ENCODE assay signal across 25 cellular contexts in genomic region chr10:79044846-79045245, GRCh38. TPM values are rescaled to one million over a fixed set of nuclear protein-coding genes. Genes with fewer than 3 reads are reported as not detected.
A peak's percentile ranks its signal among the peaks of the same experiment; 100 is the strongest.
DNase-seq lines count a peak whose midpoint lies in the region; ATAC-seq and TF ChIP-seq lines count a peak whose summit lies in the region.
"Had no signal": no experiment of that assay in that cellular context is flagged by ENCODE, and none has a peak within 500 bp of the region (broad histone marks: within the 10 kb centered on the region; RNA-seq: fewer than 3 reads in every experiment).

No MANE protein-coding gene starts in this region.

- H3K27ac Mint-ChIP-seq in chondrocyte (ENCODE audit: unreplicated experiment): no peak overlapping the region
- H3K27ac Mint-ChIP-seq: activated naive CD4-positive, alpha-beta T cell treated with anti-CD3 and anti-CD28 coated beads, Interleukin-2, amount 10 ng/mL, durations not matched to agents 7 days and 5 days; natural killer cell treated with Interleukin-12 subunit alpha and Interleukin-12 subunit beta and Interleukin-15 and Interleukin-18, amount 100 ng/mL, for 72 hours had no signal

- H3K9me3 Mint-ChIP-seq in chondrocyte (ENCODE audit: low read depth): peaks cover 4% of the 10 kb centered on the region
- H3K9me3 Mint-ChIP-seq: activated naive CD4-positive, alpha-beta T cell treated with anti-CD3 and anti-CD28 coated beads, Interleukin-2, amount 10 ng/mL, durations not matched to agents 7 days and 5 days; CD8-positive, alpha-beta memory T cell; natural killer cell treated with Interleukin-12 subunit alpha and Interleukin-12 subunit beta and Interleukin-15 and Interleukin-18, amount 100 ng/mL, for 72 hours had no signal

- H3K4me3 Mint-ChIP-seq in chondrocyte (ENCODE audit: unreplicated experiment): no peak overlapping the region
- H3K4me3 Mint-ChIP-seq: activated naive CD4-positive, alpha-beta T cell treated with anti-CD3 and anti-CD28 coated beads, Interleukin-2, amount 10 ng/mL, durations not matched to agents 7 days and 5 days; CD8-positive, alpha-beta memory T cell; natural killer cell treated with Interleukin-12 subunit alpha and Interleukin-12 subunit beta and Interleukin-15 and Interleukin-18, amount 100 ng/mL, for 72 hours had no signal

- peaks cover 3% of the 10 kb centered on the region for H3K4me1 Mint-ChIP-seq in chondrocyte (ENCODE audit: low read depth)

- no peak overlapping the region for H2AFZ ChIP-seq in neuronal stem cell (ENCODE audit: low read length)
- H2AFZ ChIP-seq: PC-9 had no signal

- DNase-seq in cardiac septum (ENCODE audit: low spot score): peak; percentile 65
- DNase-seq in right atrium auricular region (ENCODE audit: low spot score): no peak
- DNase-seq in chondrocyte (ENCODE audit: low spot score): peak; percentile 75
- DNase-seq in neuronal stem cell (ENCODE audit: low spot score): no peak
- DNase-seq in upper lobe of right lung: peak; percentile 59
- no peak for DNase-seq in NCI-H1930 (lab: John Stamatoyannopoulos, UW)
- DNase-seq in stimulated activated CD4-positive, alpha-beta T cell treated with anti-CD3 and anti-CD28 coated beads, Interleukin-2, amount 100 ng/mL, for 24 hours: no peak
- DNase-seq: activated CD4-positive, alpha-beta T cell treated with anti-CD3 and anti-CD28 coated beads for 48 hours; activated naive CD4-positive, alpha-beta T cell treated with anti-CD3 and anti-CD28 coated beads, Interleukin-2, amount 10 ng/mL, durations not matched to agents 7 days and 5 days; amygdala; DMS 273 treated with DMSO at 0.1 percent for 48 hours; HCEC 1CT; Karpas-422; NCI-H2081 treated with DMSO at 0.1 percent for 48 hours; NCI-H2227 treated with DMSO at 0.1 percent for 48 hours; NCI-H526; PC-9; SHP77; stomach had no signal

- no peak overlapping the region for H3K4me3 ChIP-seq in right atrium auricular region
- peak overlapping the region in 1 of 2 donors; percentile 56 for H3K4me3 ChIP-seq in neuronal stem cell (ENCODE audit: low read length in 2 of 2)
- H3K4me3 ChIP-seq in upper lobe of right lung: no peak overlapping the region
- H3K4me3 ChIP-seq: lung, PC-9, stomach, tibial nerve had no signal

- H3K9ac ChIP-seq in neuronal stem cell (ENCODE audit: low read depth, low read length, poor library complexity): no peak overlapping the region

- intact Hi-C loops in cardiac septum (cut with DNase I) (no loop called here), upper lobe of right lung (cut with DNase I) (no loop called here)

- peak overlapping the region; percentile 73 for H3K14ac ChIP-seq in neuronal stem cell (ENCODE audit: low read length)

- peak overlapping the region; percentile 84 for H4K8ac ChIP-seq in neuronal stem cell (ENCODE audit: low read depth, low read length)

- H3K9me3 ChIP-seq in right atrium auricular region (no peaks in the 10 kb centered on the region), neuronal stem cell (replicated peaks in 1 of 2; ENCODE audit: control insufficient read depth in 2 of 2, insufficient read depth in 1 of 2, low read depth in 1 of 2, low read length in 2 of 2) (no peaks in the 10 kb centered on the region), upper lobe of right lung (no peaks in the 10 kb centered on the region)
- H3K9me3 ChIP-seq: stomach, tibial nerve had no signal

- H3K36me3 Mint-ChIP-seq in chondrocyte (ENCODE audit: low read depth): no peaks in the 10 kb centered on the region
- H3K36me3 Mint-ChIP-seq: CD8-positive, alpha-beta memory T cell; natural killer cell treated with Interleukin-12 subunit alpha and Interleukin-12 subunit beta and Interleukin-15 and Interleukin-18, amount 100 ng/mL, for 72 hours had no signal

- no peak for TF ChIP-seq CTCF in right atrium auricular region (IDR thresholded peaks at IDR 0.05)
- no peak for TF ChIP-seq CTCF in chondrocyte (IDR thresholded peaks at IDR 0.05)
- no peak for TF ChIP-seq CTCF in upper lobe of right lung (IDR thresholded peaks at IDR 0.05)

- peak overlapping the region; percentile 60 for H2BK15ac ChIP-seq in neuronal stem cell (ENCODE audit: low read length)

- H2BK12ac ChIP-seq in neuronal stem cell (ENCODE audit: low read length): no peak overlapping the region

- H3K79me1 ChIP-seq in neuronal stem cell (ENCODE audit: low read depth, low read length): no peaks in the 10 kb centered on the region

- H3K4me1 ChIP-seq in right atrium auricular region (peaks cover 0 to 8% of the 10 kb centered on the region in 2 donors), neuronal stem cell (ENCODE audit: control insufficient read depth in 2 of 2, insufficient read depth in 1 of 2, low read depth in 1 of 2, low read length in 2 of 2) (peaks cover 3 to 8% of the 10 kb centered on the region in 2 donors), upper lobe of right lung (peaks cover 12% of the 10 kb centered on the region)

- no peak overlapping the region for H3K27ac ChIP-seq in right atrium auricular region
- no peak overlapping the region for H3K27ac ChIP-seq in neuronal stem cell (replicated peaks; ENCODE audit: low read length)
- no peak overlapping the region for H3K27ac ChIP-seq in upper lobe of right lung
- H3K27ac ChIP-seq: PC-9, stomach, tibial nerve, VCaP had no signal

- no peaks in the 10 kb centered on the region for H3K36me3 ChIP-seq in right atrium auricular region
- H3K36me3 ChIP-seq in neuronal stem cell (replicated peaks in 1 of 2; ENCODE audit: control insufficient read depth in 2 of 2, insufficient read depth in 2 of 2, low read length in 2 of 2): no peaks in the 10 kb centered on the region
- H3K36me3 ChIP-seq in upper lobe of right lung: no peaks in the 10 kb centered on the region
- H3K36me3 ChIP-seq: stomach, tibial nerve had no signal

- H2BK5ac ChIP-seq in neuronal stem cell (ENCODE audit: low read length): no peak overlapping the region

- H2AK5ac ChIP-seq in neuronal stem cell (ENCODE audit: low read depth, low read length): peak overlapping the region; percentile 72

- ATAC-seq in upper lobe of right lung: no peak
- no peak for ATAC-seq in GM19463 (IDR thresholded peaks at IDR 0.05; ENCODE audit: unreplicated experiment)
- ATAC-seq: natural killer cell treated with Interleukin-12 subunit alpha and Interleukin-12 subunit beta and Interleukin-15 and Interleukin-18, amount 100 ng/mL, for 72 hours had no signal

- no peak overlapping the region for H3K4me2 ChIP-seq in neuronal stem cell (ENCODE audit: insufficient read depth, low read length, poor library complexity, severe bottlenecking)
- H3K4me2 ChIP-seq: PC-9 had no signal

- H4K91ac ChIP-seq in neuronal stem cell (ENCODE audit: low read depth, low read length, poor library complexity): no peak overlapping the region

- H3K27me3 Mint-ChIP-seq in chondrocyte (ENCODE audit: low read depth): peaks cover 21% of the 10 kb centered on the region
- H3K27me3 Mint-ChIP-seq: CD8-positive, alpha-beta memory T cell had no signal

- peak overlapping the region; percentile 91 for H3K18ac ChIP-seq in neuronal stem cell (ENCODE audit: low read length)

- WGBS in neuronal stem cell (ENCODE audit: extremely low coverage in 2 of 2, insufficient read length in 2 of 2, insufficient replicate concordance in 1 of 2), 2 donors: no CpG with 5 or more reads among the region's 4 CpGs

- no peak overlapping the region for H3K23ac ChIP-seq in neuronal stem cell (ENCODE audit: low read depth, low read length, poor library complexity)

- H3K4ac ChIP-seq in neuronal stem cell (ENCODE audit: low read length): no peak overlapping the region

- H2BK120ac ChIP-seq in neuronal stem cell (ENCODE audit: low read depth, low read length): no peak overlapping the region

- H3K27me3 ChIP-seq in right atrium auricular region (no peaks in the 10 kb centered on the region), neuronal stem cell (ENCODE audit: control insufficient read depth in 3 of 3, insufficient read depth in 3 of 3, low read depth in 1 of 3, low read length in 3 of 3) (peaks cover 0 to 8% (median 0%) of the 10 kb centered on the region in 3 experiments), upper lobe of right lung (no peaks in the 10 kb centered on the region)
- H3K27me3 ChIP-seq: stomach, tibial nerve had no signal

RNA-seq across cellular contexts. Expression of gene ZMIZ1, which starts 23.9 kb away (rescaled TPM):
- 40.7 TPM for total RNA-seq in cardiac septum
- total RNA-seq in right atrium auricular region: 10 to 100 TPM; 59.3 to 71.0 TPM
- total RNA-seq in chondrocyte: 46.2 to 74.6 TPM (median 48.7 TPM) in 3 replicates
- 21.6 TPM for polyA plus RNA-seq in neuronal stem cell (2013, experiment 1 of 2)
- polyA plus RNA-seq in neuronal stem cell (2013, experiment 2 of 2): 24.3 TPM
- total RNA-seq in upper lobe of right lung: 84.7 TPM

Comparison
In these comparisons a context has a peak if more than half of its experiments do, and no peak if none do; other contexts are left out.
1. DNase-seq: peak in cardiac septum (single experiment), chondrocyte (single experiment) and upper lobe of right lung (single experiment); none in right atrium auricular region (single experiment), neuronal stem cell (single experiment), NCI-H1930 (0 of 2) and stimulated activated CD4-positive, alpha-beta T cell treated with anti-CD3 and anti-CD28 coated beads, Interleukin-2, amount 100 ng/mL, for 24 hours (0 of 2).